ENCODE assay signal across 25 cellular contexts in genomic region chr6:139784222-139784769, GRCh38.
A peak's percentile ranks its signal among the peaks of the same experiment; 100 is the strongest.
DNase-seq lines count a peak whose midpoint lies in the region; ATAC-seq and TF ChIP-seq lines count a peak whose summit lies in the region.
"Had no signal": no experiment of that assay in that cellular context is flagged by ENCODE, and none has a peak within 500 bp of the region (broad histone marks: within the 10 kb centered on the region; RNA-seq: fewer than 3 reads in every experiment).

No MANE protein-coding gene starts in this region.

- no peaks in the 10 kb centered on the region for H3K27me3 ChIP-seq in GM23248 (replicated peaks; ENCODE audit: insufficient read depth)
- H3K27me3 ChIP-seq: BLaER1 treated with 17β-estradiol and CSF1 and Interleukin-3, amounts not matched to agents 10 nM and 100 nM had no signal

- H3K4me3 Mint-ChIP-seq in MCF 10A (ENCODE audit: unreplicated experiment) = no peak overlapping the region
- H3K4me3 Mint-ChIP-seq: CD4-positive, alpha-beta T cell had no signal

- TF ChIP-seq CTCF in fibroblast of mammary gland (conservative IDR thresholded peaks at IDR 0.05; ENCODE audit: control insufficient read depth, insufficient read depth, low read depth, low read length) (no peak), MCF 10A (IDR thresholded peaks at IDR 0.05; ENCODE audit: unreplicated experiment) (no peak)

- H3K4me3 ChIP-seq in GM23248 (no peak overlapping the region), fibroblast of mammary gland (ENCODE audit: control insufficient read depth, low read depth, low read length) (no peak overlapping the region)
- H3K4me3 ChIP-seq: A549; BLaER1 treated with 17β-estradiol and CSF1 and Interleukin-3, amounts not matched to agents 10 nM and 100 nM; HAP-1; SK-N-MC had no signal

- WGBS in GM23248 (ENCODE audit: low coverage in 1 of 2, low lambda C conversion rate in 2 of 2, missing lambda C conversion rate in 2 of 2), 2 experiments = 80 to 89% methylated on average over 2 of the region's 2 CpGs

- intact Hi-C loops in MCF 10A (cut with micrococcal nuclease) = no loop called here

- BruUV-seq in MCF 10A (replicated peaks; lab: Mats Ljungman, UMichigan) = no TSS peak

- DNase-seq in EH (ENCODE audit: low read depth) = peak; percentile 13
- DNase-seq in GM23248 = peak; percentile 19
- DNase-seq in amniotic epithelial cell (ENCODE audit: low read depth) = peak; percentile 37
- DNase-seq in fibroblast of mammary gland (ENCODE audit: low read depth) = peak; percentile 10
- DNase-seq in MCF 10A (ENCODE audit: unreplicated experiment) = no peak
- DNase-seq: AML-193; CD4-positive, alpha-beta T cell; GOT3; Karpas-422; NCI-H1105 treated with DMSO at 0.1 percent for 48 hours; NCI-H146; NCI-H1930; NCI-H2107; NCI-H446 treated with DMSO at 0.1 percent for 48 hours; NCI-H526; NCI-H82; SHP77 treated with DMSO at 0.1 percent for 48 hours had no signal

- POLR2A ChIA-PET in MCF 10A (lab: Yijun Ruan, JAX) = no interaction called here

- H3F3A ChIP-seq in GM23248 (ENCODE audit: insufficient read depth) = no peaks in the 10 kb centered on the region

- no peak overlapping the region for H3K27ac Mint-ChIP-seq in MCF 10A (ENCODE audit: low read depth, unreplicated experiment)
- H3K27ac Mint-ChIP-seq: CD4-positive, alpha-beta T cell had no signal

- H3K36me3 Mint-ChIP-seq in MCF 10A (ENCODE audit: insufficient read depth, unreplicated experiment) = no peaks in the 10 kb centered on the region

- no peaks in the 10 kb centered on the region for H3K9me2 ChIP-seq in GM23248 (ENCODE audit: insufficient read depth)

- ATAC-seq in GM18502 (IDR thresholded peaks at IDR 0.05; ENCODE audit: poor library complexity, unreplicated experiment) (no peak), GM19328 (IDR thresholded peaks at IDR 0.05; ENCODE audit: unreplicated experiment) (no peak)
- ATAC-seq: A549, Panc1 had no signal

- H3K9ac ChIP-seq in GM23248 = no peak overlapping the region
- H3K9ac ChIP-seq: BLaER1 treated with 17β-estradiol and CSF1 and Interleukin-3, amounts not matched to agents 10 nM and 100 nM had no signal

- H3K27ac ChIP-seq in GM23248 = no peak overlapping the region
- H3K27ac ChIP-seq: A549; BLaER1 treated with 17β-estradiol and CSF1 and Interleukin-3, amounts not matched to agents 10 nM and 100 nM; RWPE1; SK-N-MC had no signal

- H3K36me3 ChIP-seq in GM23248 (ENCODE audit: low read depth) = no peaks in the 10 kb centered on the region
- H3K36me3 ChIP-seq: BLaER1 treated with 17β-estradiol and CSF1 and Interleukin-3, amounts not matched to agents 10 nM and 100 nM; HAP-1 had no signal

- H3K27me3 Mint-ChIP-seq in MCF 10A (ENCODE audit: insufficient read depth, unreplicated experiment) = no peaks in the 10 kb centered on the region

- no peaks in the 10 kb centered on the region for H4K20me1 ChIP-seq in GM23248 (ENCODE audit: insufficient read depth)
- H4K20me1 ChIP-seq: BLaER1 treated with 17β-estradiol and CSF1 and Interleukin-3, amounts not matched to agents 10 nM and 100 nM had no signal

- H3K79me2 ChIP-seq in GM23248 (ENCODE audit: insufficient read depth) = no peaks in the 10 kb centered on the region

- H3K4me2 ChIP-seq in GM23248 (ENCODE audit: unreplicated experiment) = no peak overlapping the region
- H3K4me2 ChIP-seq: A549; BLaER1 treated with 17β-estradiol and CSF1 and Interleukin-3, amounts not matched to agents 10 nM and 100 nM had no signal

- H3K9me3 Mint-ChIP-seq in MCF 10A (ENCODE audit: unreplicated experiment) = peaks cover 29% of the 10 kb centered on the region

- H3K9me3 ChIP-seq in GM23248 (ENCODE audit: low read depth) = no peaks in the 10 kb centered on the region
- H3K9me3 ChIP-seq: HAP-1 had no signal

- no peaks in the 10 kb centered on the region for H3K4me1 Mint-ChIP-seq in MCF 10A (ENCODE audit: insufficient read depth, unreplicated experiment)

- CTCF ChIA-PET in MCF 10A (lab: Yijun Ruan, JAX) = interaction anchor here (0.6 to 0.7 kb wide), 2 partner anchors 73 to 340 kb away, joined by 3 to 5 read pairs; no protein-coding TSS in a partner anchor

- no peak overlapping the region for H2AFZ ChIP-seq in GM23248

- in situ Hi-C loops in GM23248 (cut with MboI) = no loop called here

- no peaks in the 10 kb centered on the region for H3K4me1 ChIP-seq in GM23248 (ENCODE audit: insufficient read depth)
- H3K4me1 ChIP-seq: A549; BLaER1 treated with 17β-estradiol and CSF1 and Interleukin-3, amounts not matched to agents 10 nM and 100 nM had no signal
